15 cellular contexts compared by ENCODE assay signal in genomic region chr11:64441127-64441526, GRCh38.
DNase-seq lines count a peak whose midpoint lies in the region; ATAC-seq, FAIRE-seq and TF ChIP-seq lines count a peak whose summit lies in the region.
"Had no signal": no experiment of that assay in that cellular context is flagged by ENCODE, and none has a peak within 500 bp of the region (broad histone marks: within the 10 kb centered on the region; RNA-seq: fewer than 3 reads in every experiment).

No MANE protein-coding gene starts in this region.

- H3K27ac ChIP-seq in kidney (ENCODE audit: low read depth in 2 of 2, low read length in 2 of 2) = no peak overlapping the region
- H3K27ac ChIP-seq: 22Rv1 had no signal

- H3K4me3 Mint-ChIP-seq in activated naive CD8-positive, alpha-beta T cell treated with anti-CD3 and anti-CD28 coated beads for 36 hours = no peak overlapping the region
- H3K4me3 Mint-ChIP-seq: CD4-positive, CD25-positive, alpha-beta regulatory T cell had no signal

- intact Hi-C loops in cardiac septum (cut with DNase I) = no loop called here
- intact Hi-C loops in Right ventricle myocardium superior (cut with DNase I) = no loop called here
- intact Hi-C loops in kidney (cut with DNase I) = no loop called here
- intact Hi-C loops in sciatic nerve (cut with DNase I) = loop anchor here (10.0 kb wide), 1 partner anchor 204 kb away; no protein-coding TSS in a partner anchor

- H3K36me3 ChIP-seq in kidney (ENCODE audit: control insufficient read depth in 1 of 2, insufficient read depth in 2 of 2, low read length in 2 of 2) = no peaks in the 10 kb centered on the region

- H3K27me3 Mint-ChIP-seq in activated naive CD8-positive, alpha-beta T cell treated with anti-CD3 and anti-CD28 coated beads for 36 hours = peaks cover 8% of the 10 kb centered on the region

- no peak overlapping the region for H3K27ac Mint-ChIP-seq in activated naive CD8-positive, alpha-beta T cell treated with anti-CD3 and anti-CD28 coated beads for 36 hours

- no peak overlapping the region for H3K4me3 ChIP-seq in kidney (ENCODE audit: low read length in 2 of 2)
- H3K4me3 ChIP-seq: K562 had no signal

- no peaks in the 10 kb centered on the region for H3K9me3 Mint-ChIP-seq in activated naive CD8-positive, alpha-beta T cell treated with anti-CD3 and anti-CD28 coated beads for 36 hours

- no peaks in the 10 kb centered on the region for H3K4me1 ChIP-seq in kidney (ENCODE audit: control insufficient read depth in 1 of 2, insufficient read depth in 1 of 2, low read depth in 1 of 2, low read length in 2 of 2)

- ATAC-seq in Right ventricle myocardium superior (ENCODE audit: poor library complexity) = no peak
- no peak for ATAC-seq in sciatic nerve
- ATAC-seq in GM18870 (IDR thresholded peaks at IDR 0.05; ENCODE audit: unreplicated experiment) = no peak
- ATAC-seq in HG03521 (IDR thresholded peaks at IDR 0.05; ENCODE audit: unreplicated experiment) = no peak
- ATAC-seq in left lobe of liver = no peak
- ATAC-seq: K562 had no signal

- H3K4me1 Mint-ChIP-seq in activated naive CD8-positive, alpha-beta T cell treated with anti-CD3 and anti-CD28 coated beads for 36 hours = no peaks in the 10 kb centered on the region

- no peaks in the 10 kb centered on the region for H3K9me3 ChIP-seq in kidney (ENCODE audit: control insufficient read depth in 1 of 2, low read length in 2 of 2)

- no peaks in the 10 kb centered on the region for H3K36me3 Mint-ChIP-seq in activated naive CD8-positive, alpha-beta T cell treated with anti-CD3 and anti-CD28 coated beads for 36 hours
- H3K36me3 Mint-ChIP-seq: CD4-positive, CD25-positive, alpha-beta regulatory T cell had no signal

- no peak overlapping the region for H3K9ac ChIP-seq in kidney (ENCODE audit: low read length in 2 of 2)

- no peak for TF ChIP-seq CTCF in kidney (IDR thresholded peaks at IDR 0.05; ENCODE audit: borderline replicate concordance, extremely low read depth, insufficient read depth)

- DNase-seq in cardiac septum (ENCODE audit: low spot score) = peak; percentile 27
- DNase-seq in Right ventricle myocardium superior = no peak
- peak; percentile 13 for DNase-seq in kidney
- DNase-seq in sciatic nerve (ENCODE audit: low spot score) = peak; percentile 37
- DNase-seq in activated naive CD8-positive, alpha-beta T cell treated with anti-CD3 and anti-CD28 coated beads for 36 hours = no peak
- no peak for DNase-seq in left lobe of liver (ENCODE audit: low spot score)
- DNase-seq: CD4-positive, CD25-positive, alpha-beta regulatory T cell; DMS53; HCEC 1CT had no signal

- no peak for FAIRE-seq in kidney (lab: Jason Lieb, UNC)
- FAIRE-seq: GM18507, H1, K562 had no signal

Comparison
In these comparisons a context has a peak if more than half of its experiments do, and no peak if none do; other contexts are left out.
1. DNase-seq: peak in cardiac septum (single experiment), kidney (single experiment) and sciatic nerve (single experiment); none in Right ventricle myocardium superior (single experiment), activated naive CD8-positive, alpha-beta T cell treated with anti-CD3 and anti-CD28 coated beads for 36 hours (single experiment) and left lobe of liver (single experiment).